ENCODE assay signal across 18 cellular contexts in the genomic region with DNA sequence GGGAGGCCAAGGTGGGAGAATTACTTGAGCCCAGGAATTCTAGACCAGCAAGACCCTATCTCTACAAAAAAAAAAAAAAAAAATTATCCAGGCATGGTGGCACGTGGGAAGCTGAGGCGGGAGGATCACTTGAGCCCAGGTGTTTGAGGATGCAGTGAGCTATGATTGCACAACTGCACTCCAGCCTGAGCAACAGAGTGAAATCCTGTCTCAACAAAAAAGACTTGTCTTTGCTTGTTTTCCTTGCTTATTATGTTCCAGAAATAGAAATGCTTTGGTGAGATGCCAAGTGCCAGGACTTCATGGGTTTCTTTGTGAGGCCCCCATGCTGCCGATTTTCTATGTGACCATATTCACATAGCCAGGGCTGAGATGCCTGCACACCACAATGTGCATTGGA. TPM values are rescaled to one million over a fixed set of nuclear protein-coding genes. Genes with fewer than 3 reads are reported as not detected.
DNase-seq lines count a peak whose midpoint lies in the region; ATAC-seq, FAIRE-seq and TF ChIP-seq lines count a peak whose summit lies in the region.
"Had no signal": no experiment of that assay in that cellular context is flagged by ENCODE, and none has a peak within 500 bp of the region (broad histone marks: within the 10 kb centered on the region; RNA-seq: fewer than 3 reads in every experiment).

No MANE protein-coding gene starts in this region.

- no peak overlapping the region for H3K27ac ChIP-seq in K562 (ENCODE audit: extremely low read depth, low read depth, low read length)
- H3K27ac ChIP-seq in esophagus muscularis mucosa (replicated peaks in 1 of 4): no peak overlapping the region

- no peaks in the 10 kb centered on the region for H3K36me3 Mint-ChIP-seq in T-cell

- H3K4me3 ChIP-seq in K562 (no peak overlapping the region), esophagus muscularis mucosa (no peak overlapping the region)

- no peak for ATAC-seq in K562
- ATAC-seq in T-cell (replicated peaks in 1 of 4): no peak
- no peak for ATAC-seq in activated CD4-positive, CD25-positive, alpha-beta regulatory T cell treated with anti-CD3 and anti-CD28 coated beads, Interleukin-2, amount 50 U/mL, for 24 hours

- CTCF ChIA-PET in K562 (lab: Yijun Ruan, JAX; ENCODE audit: low intra/inter-chr PET ratio) (no interaction called here), T-cell (lab: Charles Lee) (no interaction called here)

- H3K9me3 ChIP-seq in K562 (replicated peaks; ENCODE audit: control insufficient read depth, insufficient read depth, low read depth, low read length): no peaks in the 10 kb centered on the region
- H3K9me3 ChIP-seq in esophagus muscularis mucosa: no peaks in the 10 kb centered on the region

- no peak overlapping the region for H3K9ac ChIP-seq in K562 (ENCODE audit: insufficient read depth in 1 of 2, low read depth in 2 of 2, low read length in 2 of 2)

- H3K27me3 Mint-ChIP-seq in T-cell: peaks cover 9 to 12% of the 10 kb centered on the region in 2 donors

- H3K4me1 ChIP-seq in K562 (replicated peaks in 1 of 2; ENCODE audit: control insufficient read depth in 2 of 2, insufficient read depth in 2 of 2, low read length in 2 of 2) (no peaks in the 10 kb centered on the region), esophagus muscularis mucosa (peaks cover 0 to 5% (median 0%) of the 10 kb centered on the region in 4 donors)

- H3K9me1 ChIP-seq in K562 (ENCODE audit: control insufficient read depth, insufficient read depth, low read length): no peaks in the 10 kb centered on the region

- peaks cover 4 to 5% of the 10 kb centered on the region in 2 experiments; a peak in 2 of 5 replicates for H3K27me3 ChIP-seq in K562 (ENCODE audit: control insufficient read depth in 2 of 2, insufficient read depth in 2 of 2, low read length in 2 of 2)
- H3K27me3 ChIP-seq in esophagus muscularis mucosa: peaks cover 0 to 16% (median 0%) of the 10 kb centered on the region in 4 donors

- in situ Hi-C loops in K562 (cut with MboI) (no loop called here), GM13977 (cut with MboI; ENCODE audit: low pct_unique_long_range_greater_than_20kb, low sequenced_read_pairs, unreplicated experiment) (no loop called here)

- H3K4me2 ChIP-seq in K562 (ENCODE audit: insufficient read depth, low read length): no peak overlapping the region

- DNase-seq in DMS79 (lab: John Stamatoyannopoulos, UW) (peak; percentile 40), NCI-H1694 (lab: John Stamatoyannopoulos, UW) (peak; percentile 53), K562 (ENCODE audit: extremely low read depth in 1 of 4, low spot score in 3 of 4) (no peak), left kidney (ENCODE audit: low read depth, low spot score) (peak; percentile 9), GM13977 (ENCODE audit: low spot score) (no peak), T-cell (no peak), esophagus muscularis mucosa (ENCODE audit: extremely low spot score) (no peak)
- DNase-seq: C1 segment of cervical spinal cord, DMS 273 treated with DMSO at 0.1 percent for 48 hours, H7, Kasumi-1, NCI-H1436, NCI-H2081 treated with DMSO at 0.1 percent for 48 hours, NCI-H446 treated with DMSO at 0.1 percent for 48 hours, NCI-H774 had no signal

- TF ChIP-seq CTCF in K562 (IDR thresholded peaks at IDR 0.05 in 2 of 3, conservative IDR thresholded peaks at IDR 0.05 in 1 of 3; ENCODE audit: insufficient read depth in 2 of 3, low read depth in 1 of 3, low read length in 3 of 3) (no peak), GM13977 (IDR thresholded peaks at IDR 0.05; ENCODE audit: extremely low read depth, insufficient read depth, missing control alignments) (no peak), esophagus muscularis mucosa (IDR thresholded peaks at IDR 0.05) (no peak)

- POLR2A ChIA-PET in K562 (lab: Yijun Ruan, JAX) (interaction anchor here (0.6 kb wide), 2 partner anchors 9 to 118 kb away, joined by 3 read pairs; a partner anchor contains a TSS), T-cell (lab: Charles Lee) (no interaction called here)

- no peaks in the 10 kb centered on the region for H3K4me1 Mint-ChIP-seq in T-cell

- WGBS in K562 (ENCODE audit: insufficient coverage, low coverage, missing lambda C conversion rate): 0% methylated on average over 3 of the region's 3 CpGs
- WGBS in esophagus muscularis mucosa: 64% methylated on average over 3 of the region's 3 CpGs

- no peak overlapping the region for H2AFZ ChIP-seq in K562 (ENCODE audit: low read depth, low read length)

- H3K36me3 ChIP-seq in K562 (ENCODE audit: control insufficient read depth, insufficient read depth, low read length) (no peaks in the 10 kb centered on the region), esophagus muscularis mucosa (no peaks in the 10 kb centered on the region)

- no peak for FAIRE-seq in K562 (lab: Jason Lieb, UNC)

- TF ChIP-seq POLR2A in K562 (conservative IDR thresholded peaks at IDR 0.05) (no peak), esophagus muscularis mucosa (IDR thresholded peaks at IDR 0.05; ENCODE audit: low read depth) (no peak)

- no TSS peak for BruUV-seq in K562 (replicated peaks; lab: Mats Ljungman, UMichigan)

- intact Hi-C loops in K562 (cut with micrococcal nuclease): no loop called here
- intact Hi-C loops in esophagus muscularis mucosa (cut with DNase I): no loop called here

- H3K4me3 Mint-ChIP-seq in T-cell: no peak overlapping the region

- no peaks in the 10 kb centered on the region for H3K79me2 ChIP-seq in K562 (ENCODE audit: control insufficient read depth, insufficient read depth, low read length)

- TF ChIP-seq RAD21 in K562 (CRISPR knock-in tag; conservative IDR thresholded peaks at IDR 0.05 in 1 of 2, IDR thresholded peaks at IDR 0.05 in 1 of 2): no peak

- no peaks in the 10 kb centered on the region for H3K9me3 Mint-ChIP-seq in T-cell

- no peak overlapping the region for H3K27ac Mint-ChIP-seq in T-cell

- no peaks in the 10 kb centered on the region for H4K20me1 ChIP-seq in K562 (replicated peaks; ENCODE audit: control insufficient read depth, insufficient read depth, low read length)

- TF ChIP-seq EP300 in K562 (IDR thresholded peaks at IDR 0.05; ENCODE audit: low read length): no peak
- TF ChIP-seq EP300 in esophagus muscularis mucosa (IDR thresholded peaks at IDR 0.05): no peak

TF ChIP-seq in K562, 482 proteins besides CTCF, POLR2A, EP300 and RAD21:
- 0 out of 2 replicates have a peak, but pooled peaks have one; percentile 9 for TF ChIP-seq CEBPB (tag; IDR thresholded peaks at IDR 0.05)
- no peak for TF ChIP-seq ZNF133 (CRISPR knock-in tag; IDR thresholded peaks at IDR 0.05)

RNA-seq across cellular contexts. Expression of a gene that starts 9.0 kb away (rescaled TPM):
- not detected in 2 replicates for total RNA-seq in K562 (2011; cell fraction: chromatin; rRNA removed; ENCODE audit: low replicate concordance)
- not detected in 2 replicates for total RNA-seq in K562 (2011; cell fraction: nucleolus; rRNA removed)
- not detected in 2 replicates for total RNA-seq in K562 (2011; cell fraction: nucleoplasm; rRNA removed)
- not detected in 2 replicates for total RNA-seq in K562 (2014; rRNA removed)
- total RNA-seq in K562 (2014; rRNA removed; fragmentation: Illumina TruSeq; extraction: Trizol): not detected in 2 replicates
- not detected in 2 replicates for total RNA-seq in K562 (2015; rRNA removed; fragmentation: Illumina TruSeq; extraction: Trizol)
- total RNA-seq in K562 (2021): not detected in 2 replicates
- not detected in 2 replicates for polyA plus RNA-seq in K562 (2011; rRNA removed)
- not detected in 2 replicates for polyA plus RNA-seq in K562 (2011; cell fraction: cytosol; rRNA removed)
- polyA plus RNA-seq in K562 (2011; cell fraction: nucleus; rRNA removed): not detected in 2 replicates
- polyA plus RNA-seq in K562 (2012): not detected in 2 replicates
- not detected in 2 replicates for polyA plus RNA-seq in K562 (2014; fragmentation: Illumina TruSeq; extraction: Trizol)
- polyA plus RNA-seq in K562 (2014; fragmentation: Nextera tagmentation; extraction: Ambion mirVana): not detected
- polyA plus RNA-seq in K562 (2014; rRNA removed): not detected in 2 replicates
- not detected in 2 replicates for polyA minus RNA-seq in K562 (2011; rRNA and poly(A)+ RNA removed)
- polyA minus RNA-seq in K562 (2011; cell fraction: cytosol; rRNA and poly(A)+ RNA removed): not detected in 2 replicates
- polyA minus RNA-seq in K562 (2011; cell fraction: nucleus; rRNA and poly(A)+ RNA removed): not detected in 2 replicates
- total RNA-seq in T-cell: not detected
- total RNA-seq in esophagus muscularis mucosa: under 1 TPM in 1 of 4 donors, not detected in 3; 0.83 TPM
- total RNA-seq: H7, SK-MEL-5 had no signal

RNA-seq across cellular contexts. Expression of a gene that starts 54.4 kb away (rescaled TPM):
- not detected in 2 replicates for total RNA-seq in K562 (2011; cell fraction: chromatin; rRNA removed; ENCODE audit: low replicate concordance)
- total RNA-seq in K562 (2011; cell fraction: nucleolus; rRNA removed): not detected in 2 replicates
- not detected in 2 replicates for total RNA-seq in K562 (2011; cell fraction: nucleoplasm; rRNA removed)
- total RNA-seq in K562 (2014; rRNA removed) (not detected in 2 replicates), K562 (2014; rRNA removed; fragmentation: Illumina TruSeq; extraction: Trizol) (not detected in 2 replicates), K562 (2015; rRNA removed; fragmentation: Illumina TruSeq; extraction: Trizol) (not detected in 2 replicates), K562 (2021) (not detected in 2 replicates), T-cell (not detected), esophagus muscularis mucosa (not detected)
- polyA plus RNA-seq in K562 (2011; rRNA removed) (not detected in 2 replicates), K562 (2014; fragmentation: Illumina TruSeq; extraction: Trizol) (not detected in 2 replicates), K562 (2014; fragmentation: Nextera tagmentation; extraction: Ambion mirVana) (not detected), K562 (2014; rRNA removed) (not detected in 2 replicates)
- polyA plus RNA-seq in K562 (2011; cell fraction: cytosol; rRNA removed): not detected in 2 replicates
- not detected in 2 replicates for polyA plus RNA-seq in K562 (2011; cell fraction: nucleus; rRNA removed)
- not detected in 2 replicates for polyA plus RNA-seq in K562 (2012)
- not detected in 2 replicates for polyA minus RNA-seq in K562 (2011; rRNA and poly(A)+ RNA removed)
- not detected in 2 replicates for polyA minus RNA-seq in K562 (2011; cell fraction: cytosol; rRNA and poly(A)+ RNA removed)
- not detected in 2 replicates for polyA minus RNA-seq in K562 (2011; cell fraction: nucleus; rRNA and poly(A)+ RNA removed)
- total RNA-seq: A673, H7, SK-MEL-5 had no signal

Comparison
In these comparisons a context has a peak if more than half of its experiments do, and no peak if none do; other contexts are left out.
1. DNase-seq: peak in DMS79 (single experiment), NCI-H1694 (single experiment) and left kidney (single experiment); none in K562 (0 of 4), GM13977 (single experiment), T-cell (0 of 34) and esophagus muscularis mucosa (single experiment).